13 cellular contexts compared by ENCODE assay signal in genomic region chr3:66297260-66297863, GRCh38.
DNase-seq lines count a peak whose midpoint lies in the region; ATAC-seq and TF ChIP-seq lines count a peak whose summit lies in the region.
"Had no signal": no experiment of that assay in that cellular context is flagged by ENCODE, and none has a peak within 500 bp of the region (broad histone marks: within the 10 kb centered on the region; RNA-seq: fewer than 3 reads in every experiment).

No MANE protein-coding gene starts in this region.

- no peak overlapping the region for H3K4ac ChIP-seq in mesenchymal stem cell (ENCODE audit: low read depth in 1 of 2, low read length in 2 of 2)

- H3K36me3 ChIP-seq in CD4-positive, CD25-positive, alpha-beta regulatory T cell (ENCODE audit: control insufficient read depth, insufficient read depth, low read length): no peaks in the 10 kb centered on the region
- H3K36me3 ChIP-seq in mesenchymal stem cell (ENCODE audit: control insufficient read depth in 1 of 2, insufficient read depth in 2 of 2, low read depth in 1 of 2, low read length in 2 of 2): no peaks in the 10 kb centered on the region
- no peaks in the 10 kb centered on the region for H3K36me3 ChIP-seq in endodermal cell (ENCODE audit: control insufficient read depth, insufficient read depth, low read length)
- H3K36me3 ChIP-seq: SJSA1 had no signal

- H2BK120ac ChIP-seq in mesenchymal stem cell (ENCODE audit: low read depth, low read length): no peak overlapping the region

- peak overlapping the region in 2 of 3 donors; percentile 76 to 97 for H3K27ac Mint-ChIP-seq in CD4-positive, CD25-positive, alpha-beta regulatory T cell
- H3K27ac Mint-ChIP-seq in central memory CD8-positive, alpha-beta T cell (ENCODE audit: low read depth): peak overlapping the region; percentile 98
- no peak overlapping the region for H3K27ac Mint-ChIP-seq in endodermal cell

- H3K4me2 ChIP-seq in mesenchymal stem cell (ENCODE audit: low read length, poor library complexity, severe bottlenecking): no peak overlapping the region

- peak in 1 of 2 donors; percentile 3 for ATAC-seq in CD4-positive, CD25-positive, alpha-beta regulatory T cell (ENCODE audit: low read depth in 2 of 2)
- ATAC-seq in central memory CD8-positive, alpha-beta T cell (replicated peaks; ENCODE audit: extremely low read depth, poor library complexity, severe bottlenecking): no peak
- no peak for ATAC-seq in HG03439 (IDR thresholded peaks at IDR 0.05; ENCODE audit: unreplicated experiment)

- H3K9me3 ChIP-seq in CD4-positive, CD25-positive, alpha-beta regulatory T cell (ENCODE audit: control insufficient read depth in 2 of 2, low read length in 2 of 2): no peaks in the 10 kb centered on the region
- no peaks in the 10 kb centered on the region for H3K9me3 ChIP-seq in mesenchymal stem cell (ENCODE audit: control insufficient read depth, low read length)
- H3K9me3 ChIP-seq in endodermal cell (ENCODE audit: control insufficient read depth, low read length): no peaks in the 10 kb centered on the region
- H3K9me3 ChIP-seq: Caco-2, psoas muscle, SJSA1 had no signal

- H3K27me3 ChIP-seq in CD4-positive, CD25-positive, alpha-beta regulatory T cell (ENCODE audit: control insufficient read depth, insufficient read depth, low read length): no peaks in the 10 kb centered on the region
- H3K27me3 ChIP-seq in mesenchymal stem cell (ENCODE audit: control insufficient read depth in 1 of 2, insufficient read depth in 1 of 2, low read length in 2 of 2) (no peaks in the 10 kb centered on the region), endodermal cell (ENCODE audit: control insufficient read depth, insufficient read depth, low read length, poor library complexity, severe bottlenecking) (no peaks in the 10 kb centered on the region)
- H3K27me3 ChIP-seq: SJSA1 had no signal

- WGBS in mesenchymal stem cell: 100% methylated on average over 1 of the region's 2 CpGs
- WGBS in endodermal cell (ENCODE audit: insufficient coverage in 1 of 2, insufficient read length in 1 of 2), 2 experiments: 90% methylated on average over 2 of the region's 2 CpGs; no CpG with 5 or more reads in 1 of the 2 experiments

- no peak overlapping the region for H4K8ac ChIP-seq in mesenchymal stem cell (ENCODE audit: low read length)

- H2AFZ ChIP-seq in mesenchymal stem cell (ENCODE audit: low read depth, low read length): no peak overlapping the region

- H3K14ac ChIP-seq in mesenchymal stem cell (ENCODE audit: low read length in 2 of 2): no peak overlapping the region

- peak in 2 of 3 donors; percentile 45 to 48 for DNase-seq in CD4-positive, CD25-positive, alpha-beta regulatory T cell
- DNase-seq in NCI-H1105 (lab: John Stamatoyannopoulos, UW): peak; percentile 2
- DNase-seq in central memory CD8-positive, alpha-beta T cell (ENCODE audit: low spot score in 2 of 2): no peak
- DNase-seq in mesenchymal stem cell: peak; percentile 6
- no peak for DNase-seq in dedifferentiated amniotic fluid mesenchymal stem cell (ENCODE audit: extremely low spot score)
- DNase-seq in endodermal cell: no peak
- DNase-seq in HT-29 (ENCODE audit: low spot score): no peak
- DNase-seq: activated CD4-positive, alpha-beta T cell treated with anti-CD3 and anti-CD28 coated beads for 1 hour; Caco-2; NCI-H510A; psoas muscle had no signal

- no peak overlapping the region for H2BK15ac ChIP-seq in mesenchymal stem cell (ENCODE audit: low read depth, poor library complexity, severe bottlenecking)

- peak overlapping the region; percentile 52 for H3K4me3 ChIP-seq in CD4-positive, CD25-positive, alpha-beta regulatory T cell (ENCODE audit: low read depth, low read length)
- H3K4me3 ChIP-seq in mesenchymal stem cell (ENCODE audit: insufficient read depth in 1 of 2, low read depth in 1 of 2, low read length in 2 of 2) (peak overlapping the region in 1 of 2 experiments; percentile 30), endodermal cell (ENCODE audit: low read length) (no peak overlapping the region)
- H3K4me3 ChIP-seq: psoas muscle, SJSA1 had no signal

- H3K79me1 ChIP-seq in mesenchymal stem cell (replicated peaks; ENCODE audit: low read length, poor library complexity, severe bottlenecking): peaks cover 12% of the 10 kb centered on the region

- peak overlapping the region; percentile 47 to 67 (median 58) for H3K4me3 Mint-ChIP-seq in CD4-positive, CD25-positive, alpha-beta regulatory T cell
- peak overlapping the region; percentile 44 for H3K4me3 Mint-ChIP-seq in central memory CD8-positive, alpha-beta T cell
- no peak overlapping the region for H3K4me3 Mint-ChIP-seq in endodermal cell

- H4K91ac ChIP-seq in mesenchymal stem cell (ENCODE audit: low read length): no peak overlapping the region

- H3K9me3 Mint-ChIP-seq in CD4-positive, CD25-positive, alpha-beta regulatory T cell: peaks cover 0 to 3% (median 0%) of the 10 kb centered on the region in 7 donors
- no peaks in the 10 kb centered on the region for H3K9me3 Mint-ChIP-seq in central memory CD8-positive, alpha-beta T cell
- H3K9me3 Mint-ChIP-seq in endodermal cell: no peaks in the 10 kb centered on the region

- TF ChIP-seq CTCF in endodermal cell (conservative IDR thresholded peaks at IDR 0.05): no peak

- no peak overlapping the region for H3K23ac ChIP-seq in mesenchymal stem cell (ENCODE audit: low read length in 2 of 2)

- H3K9ac ChIP-seq in mesenchymal stem cell (ENCODE audit: low read length) (peak overlapping the region; percentile 24), endodermal cell (ENCODE audit: extremely low read depth, low read length, poor library complexity, severe bottlenecking) (no peak overlapping the region)

- H2BK12ac ChIP-seq in mesenchymal stem cell (ENCODE audit: low read length in 2 of 2): no peak overlapping the region

- peaks cover 54% of the 10 kb centered on the region for H3K4me1 ChIP-seq in CD4-positive, CD25-positive, alpha-beta regulatory T cell (ENCODE audit: control insufficient read depth, insufficient read depth, low read length, poor library complexity, severe bottlenecking)
- peaks cover 6% of the 10 kb centered on the region for H3K4me1 ChIP-seq in mesenchymal stem cell (ENCODE audit: control insufficient read depth, insufficient read depth, low read depth, low read length)
- H3K4me1 ChIP-seq in endodermal cell (ENCODE audit: control insufficient read depth, insufficient read depth, low read length): no peaks in the 10 kb centered on the region
- H3K4me1 ChIP-seq: SJSA1 had no signal

- H3K27me3 Mint-ChIP-seq in CD4-positive, CD25-positive, alpha-beta regulatory T cell: no peaks in the 10 kb centered on the region
- no peaks in the 10 kb centered on the region for H3K27me3 Mint-ChIP-seq in central memory CD8-positive, alpha-beta T cell
- no peaks in the 10 kb centered on the region for H3K27me3 Mint-ChIP-seq in endodermal cell (ENCODE audit: insufficient read depth)

- peaks cover 14% of the 10 kb centered on the region for H3K36me3 Mint-ChIP-seq in CD4-positive, CD25-positive, alpha-beta regulatory T cell
- H3K36me3 Mint-ChIP-seq in central memory CD8-positive, alpha-beta T cell (ENCODE audit: insufficient read depth): peaks cover 9% of the 10 kb centered on the region
- no peaks in the 10 kb centered on the region for H3K36me3 Mint-ChIP-seq in endodermal cell (ENCODE audit: low read depth)

- H2AK5ac ChIP-seq in mesenchymal stem cell (ENCODE audit: low read length, severe bottlenecking): no peak overlapping the region

- no peak overlapping the region for H2BK5ac ChIP-seq in mesenchymal stem cell (ENCODE audit: low read depth, low read length, poor library complexity, severe bottlenecking)

- H3K4me1 Mint-ChIP-seq in CD4-positive, CD25-positive, alpha-beta regulatory T cell: peaks cover 25 to 56% (median 44%) of the 10 kb centered on the region in 4 donors
- H3K4me1 Mint-ChIP-seq in central memory CD8-positive, alpha-beta T cell: peaks cover 37% of the 10 kb centered on the region
- H3K4me1 Mint-ChIP-seq in endodermal cell: no peaks in the 10 kb centered on the region

- peak overlapping the region; percentile 66 for H3K27ac ChIP-seq in CD4-positive, CD25-positive, alpha-beta regulatory T cell (ENCODE audit: insufficient read depth, low read length, poor library complexity, severe bottlenecking)
- H3K27ac ChIP-seq in mesenchymal stem cell (ENCODE audit: low read length, poor library complexity, severe bottlenecking) (peak overlapping the region; percentile 86), endodermal cell (ENCODE audit: low read depth, low read length) (no peak overlapping the region)
- H3K27ac ChIP-seq: psoas muscle, SJSA1 had no signal

- no peak overlapping the region for H3K18ac ChIP-seq in mesenchymal stem cell (ENCODE audit: low read depth in 1 of 2, low read length in 2 of 2)

Comparison
In these comparisons a context has a peak if more than half of its experiments do, and no peak if none do; other contexts are left out.
1. DNase-seq: peak in CD4-positive, CD25-positive, alpha-beta regulatory T cell (2 of 3), NCI-H1105 (single experiment) and mesenchymal stem cell (single experiment); none in central memory CD8-positive, alpha-beta T cell (0 of 2), dedifferentiated amniotic fluid mesenchymal stem cell (single experiment), endodermal cell (single experiment) and HT-29 (single experiment).